18 cellular contexts compared by ENCODE assay signal in genomic region chr4:8132400-8132799, GRCh38. TPM values are rescaled to one million over a fixed set of nuclear protein-coding genes. Genes with fewer than 3 reads are reported as not detected.
DNase-seq lines count a peak whose midpoint lies in the region; ATAC-seq and TF ChIP-seq lines count a peak whose summit lies in the region.
"Had no signal": no experiment of that assay in that cellular context is flagged by ENCODE, and none has a peak within 500 bp of the region (broad histone marks: within the 10 kb centered on the region; RNA-seq: fewer than 3 reads in every experiment).

No MANE protein-coding gene starts in this region.

- no peaks in the 10 kb centered on the region for H3K36me3 Mint-ChIP-seq in GM23338 (ENCODE audit: low read depth)
- H3K36me3 Mint-ChIP-seq: CD8-positive, alpha-beta T cell had no signal

- H3K4me3 Mint-ChIP-seq in GM23338, result no peak overlapping the region
- H3K4me3 Mint-ChIP-seq: CD8-positive, alpha-beta T cell had no signal

- peak; percentile 43 for DNase-seq in Right ventricle myocardium inferior (ENCODE audit: missing footprints)
- DNase-seq in Right ventricle myocardium superior, result no peak
- peak; percentile 51 for DNase-seq in H7
- DNase-seq in NCI-H345 treated with DMSO at 0.1 percent for 48 hours (lab: John Stamatoyannopoulos, UW; ENCODE audit: unreplicated experiment), result no peak
- DNase-seq in HCEC 1CT, result no peak
- DNase-seq in GM23338 (ENCODE audit: low spot score), result no peak
- DNase-seq: AML-193; CD8-positive, alpha-beta T cell; DMS 273 treated with DMSO at 0.1 percent for 48 hours; DMS53; DND-41; EL; GM23248 had no signal

- H3K36me3 ChIP-seq in H7 (replicated peaks; ENCODE audit: control insufficient read depth, insufficient read depth, low read length), result no peaks in the 10 kb centered on the region
- no peaks in the 10 kb centered on the region for H3K36me3 ChIP-seq in neural cell (ENCODE audit: insufficient read depth, low read length)
- H3K36me3 ChIP-seq in GM23338 (ENCODE audit: insufficient read depth), result no peaks in the 10 kb centered on the region

- no peaks in the 10 kb centered on the region for H3K4me1 ChIP-seq in GM23338 (ENCODE audit: insufficient read depth)
- H3K4me1 ChIP-seq: A549 had no signal

- no peaks in the 10 kb centered on the region for H3K9me3 Mint-ChIP-seq in GM23338
- H3K9me3 Mint-ChIP-seq: CD8-positive, alpha-beta T cell had no signal

- ATAC-seq in Right ventricle myocardium inferior (no peak), Right ventricle myocardium superior (ENCODE audit: poor library complexity) (no peak), GM23338 (no peak)
- ATAC-seq: A549; CD8-positive, alpha-beta T cell; GM12878 had no signal

- TF ChIP-seq RAD21 in neural cell (conservative IDR thresholded peaks at IDR 0.05), result no peak

- intact Hi-C loops in Right ventricle myocardium inferior (cut with DNase I), result no loop called here
- intact Hi-C loops in Right ventricle myocardium superior (cut with DNase I), result no loop called here

- no peaks in the 10 kb centered on the region for H3K9me3 ChIP-seq in neural cell (ENCODE audit: low read length)
- H3K9me3 ChIP-seq: A549 had no signal

- TF ChIP-seq CTCF in neural cell (IDR thresholded peaks at IDR 0.05; ENCODE audit: poor library complexity, severe bottlenecking) (no peak), GM23338 (conservative IDR thresholded peaks at IDR 0.05; ENCODE audit: low read depth in 2 of 2) (no peak)

- no peaks in the 10 kb centered on the region for H3K27me3 ChIP-seq in H7 (ENCODE audit: control insufficient read depth, insufficient read depth, low read length)
- no peaks in the 10 kb centered on the region for H3K27me3 ChIP-seq in neural cell (ENCODE audit: insufficient read depth, low read depth, low read length)
- no peaks in the 10 kb centered on the region for H3K27me3 ChIP-seq in GM23338 (ENCODE audit: insufficient read depth)

- H3K27ac Mint-ChIP-seq in GM23338, result no peak overlapping the region
- H3K27ac Mint-ChIP-seq: CD8-positive, alpha-beta T cell had no signal

- H3K9me2 ChIP-seq in neural cell (ENCODE audit: insufficient read depth, low read length) (no peaks in the 10 kb centered on the region), GM23338 (ENCODE audit: insufficient read depth) (no peaks in the 10 kb centered on the region)

- H3K4me3 ChIP-seq in H7 (ENCODE audit: insufficient read depth, low read depth, low read length) (no peak overlapping the region), neural cell (ENCODE audit: low read length) (peak overlapping the region; percentile 25), GM23338 (no peak overlapping the region)
- H3K4me3 ChIP-seq: A549, GM12878, GM23248 had no signal

- H3K27ac ChIP-seq in neural cell (ENCODE audit: low read length) (peak overlapping the region; percentile 55), GM23338 (ENCODE audit: low read depth) (no peak overlapping the region)
- H3K27ac ChIP-seq: 22Rv1, A549, GM23248, KMS-11 had no signal

- no peak for TF ChIP-seq EP300 in neural cell (conservative IDR thresholded peaks at IDR 0.05; ENCODE audit: poor library complexity, severe bottlenecking)

- peaks cover 9% of the 10 kb centered on the region for H3K27me3 Mint-ChIP-seq in GM23338 (ENCODE audit: insufficient read depth, low read depth, poor library complexity)

- no peaks in the 10 kb centered on the region for H3K79me2 ChIP-seq in neural cell (replicated peaks; ENCODE audit: insufficient read depth, low read length)
- no peaks in the 10 kb centered on the region for H3K79me2 ChIP-seq in GM23338 (replicated peaks; ENCODE audit: insufficient read depth)

- H3K9ac ChIP-seq in neural cell (ENCODE audit: low read length), result peak overlapping the region; percentile 38
- H3K9ac ChIP-seq: GM23248, KMS-11 had no signal

- H3F3A ChIP-seq in neural cell (ENCODE audit: insufficient read depth, low read length, poor library complexity, severe bottlenecking) (no peaks in the 10 kb centered on the region), GM23338 (replicated peaks; ENCODE audit: low read depth) (no peaks in the 10 kb centered on the region)

- H4K20me1 ChIP-seq in neural cell (ENCODE audit: insufficient read depth) (no peaks in the 10 kb centered on the region), GM23338 (replicated peaks; ENCODE audit: insufficient read depth) (no peaks in the 10 kb centered on the region)

- H3K4me1 Mint-ChIP-seq in GM23338, result peaks cover 34% of the 10 kb centered on the region

- H3K4me2 ChIP-seq in neural cell (ENCODE audit: low read length) (no peak overlapping the region), GM23338 (no peak overlapping the region)
- H3K4me2 ChIP-seq: A549, KMS-11 had no signal

- H2AFZ ChIP-seq in neural cell (ENCODE audit: low read depth, low read length), result no peak overlapping the region
- no peak overlapping the region for H2AFZ ChIP-seq in GM23338
- H2AFZ ChIP-seq: GM23248 had no signal

TF ChIP-seq in neural cell, 6 proteins besides CTCF, POLR2A, EP300 and RAD21:
- TF ChIP-seq EZH2 (IDR thresholded peaks at IDR 0.05; ENCODE audit: borderline replicate concordance, insufficient read depth, low read length, poor library complexity, severe bottlenecking), result no peak
- no peak for TF ChIP-seq MXI1 (conservative IDR thresholded peaks at IDR 0.05; ENCODE audit: poor library complexity, severe bottlenecking)
- TF ChIP-seq, protein P1, sequence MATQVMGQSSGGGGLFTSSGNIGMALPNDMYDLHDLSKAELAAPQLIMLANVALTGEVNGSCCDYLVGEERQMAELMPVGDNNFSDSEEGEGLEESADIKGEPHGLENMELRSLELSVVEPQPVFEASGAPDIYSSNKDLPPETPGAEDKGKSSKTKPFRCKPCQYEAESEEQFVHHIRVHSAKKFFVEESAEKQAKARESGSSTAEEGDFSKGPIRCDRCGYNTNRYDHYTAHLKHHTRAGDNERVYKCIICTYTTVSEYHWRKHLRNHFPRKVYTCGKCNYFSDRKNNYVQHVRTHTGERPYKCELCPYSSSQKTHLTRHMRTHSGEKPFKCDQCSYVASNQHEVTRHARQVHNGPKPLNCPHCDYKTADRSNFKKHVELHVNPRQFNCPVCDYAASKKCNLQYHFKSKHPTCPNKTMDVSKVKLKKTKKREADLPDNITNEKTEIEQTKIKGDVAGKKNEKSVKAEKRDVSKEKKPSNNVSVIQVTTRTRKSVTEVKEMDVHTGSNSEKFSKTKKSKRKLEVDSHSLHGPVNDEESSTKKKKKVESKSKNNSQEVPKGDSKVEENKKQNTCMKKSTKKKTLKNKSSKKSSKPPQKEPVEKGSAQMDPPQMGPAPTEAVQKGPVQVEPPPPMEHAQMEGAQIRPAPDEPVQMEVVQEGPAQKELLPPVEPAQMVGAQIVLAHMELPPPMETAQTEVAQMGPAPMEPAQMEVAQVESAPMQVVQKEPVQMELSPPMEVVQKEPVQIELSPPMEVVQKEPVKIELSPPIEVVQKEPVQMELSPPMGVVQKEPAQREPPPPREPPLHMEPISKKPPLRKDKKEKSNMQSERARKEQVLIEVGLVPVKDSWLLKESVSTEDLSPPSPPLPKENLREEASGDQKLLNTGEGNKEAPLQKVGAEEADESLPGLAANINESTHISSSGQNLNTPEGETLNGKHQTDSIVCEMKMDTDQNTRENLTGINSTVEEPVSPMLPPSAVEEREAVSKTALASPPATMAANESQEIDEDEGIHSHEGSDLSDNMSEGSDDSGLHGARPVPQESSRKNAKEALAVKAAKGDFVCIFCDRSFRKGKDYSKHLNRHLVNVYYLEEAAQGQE (IDR thresholded peaks at IDR 0.05; ENCODE audit: borderline replicate concordance), result no peak
- no peak for TF ChIP-seq TAF1 (IDR thresholded peaks at IDR 0.05; ENCODE audit: low read depth)
- TF ChIP-seq POLR2AphosphoS5 (IDR thresholded peaks at IDR 0.05), result no peak
- TF ChIP-seq SMC3 (conservative IDR thresholded peaks at IDR 0.05; ENCODE audit: poor library complexity), result no peak

TF ChIP-seq in GM23338, 12 proteins besides CTCF, POLR2A, EP300 and RAD21:
- TF ChIP-seq POLR2AphosphoS5 (IDR thresholded peaks at IDR 0.05; ENCODE audit: low read depth) (no peak), EZH2phosphoT487 (IDR thresholded peaks at IDR 0.05; ENCODE audit: unreplicated experiment) (no peak)

RNA-seq across cellular contexts. Expression of gene ABLIM2, which starts 26.2 kb away (rescaled TPM):
- total RNA-seq in Right ventricle myocardium inferior (24.9 TPM), Right ventricle myocardium superior (26.8 TPM)
- total RNA-seq in H7 (2014; rRNA removed; shearing (Covaris generic)), result 1.6 and 1.9 TPM in 2 replicates
- polyA plus RNA-seq in neural cell (14.9 and 103 TPM in 2 replicates), GM23338 (2016; fragmentation: Nextera tagmentation; extraction: Ambion mirVana) (0.78 and 1.5 TPM in 2 replicates)
- 29.7 and 47.6 TPM in 2 replicates for polyA minus RNA-seq in neural cell
- total RNA-seq in GM23338 (2014; rRNA removed; shearing (Covaris generic)), result 1.0 and 4.3 TPM in 2 replicates
- total RNA-seq: GM23248 had no signal
- polyA plus RNA-seq: GM23248 had no signal

Comparison
In these comparisons a context has a peak if more than half of its experiments do, and no peak if none do; other contexts are left out.
1. DNase-seq: peak in Right ventricle myocardium inferior (single experiment) and H7 (single experiment); none in Right ventricle myocardium superior (single experiment), NCI-H345 treated with DMSO at 0.1 percent for 48 hours (single experiment), HCEC 1CT (single experiment) and GM23338 (single experiment).